ENCODE assay signal across 26 cellular contexts in genomic region chr19:49419173-49419572, GRCh38. TPM values are rescaled to one million over a fixed set of nuclear protein-coding genes. Genes with fewer than 3 reads are reported as not detected.
DNase-seq lines count a peak whose midpoint lies in the region; ATAC-seq, FAIRE-seq and TF ChIP-seq lines count a peak whose summit lies in the region.
"Had no signal": no experiment of that assay in that cellular context is flagged by ENCODE, and none has a peak within 500 bp of the region (broad histone marks: within the 10 kb centered on the region; RNA-seq: fewer than 3 reads in every experiment).

No MANE protein-coding gene starts in this region.

- no peak for DNase-seq in A549 (ENCODE audit: low read depth in 1 of 2, low spot score in 1 of 2)
- DNase-seq in choroid plexus epithelial cell (ENCODE audit: low read depth): peak; percentile 16
- DNase-seq in stimulated activated naive B cell treated with anti-CD40 and anti-IgM and Interleukin-4, amounts not matched to agents 10 μg/mL and 1 μg/mL and 100 μg/mL, for 72 hours: no peak
- no peak for DNase-seq in stimulated activated CD4-positive, alpha-beta T cell treated with anti-CD3 and anti-CD28 coated beads, Interleukin-4, amount 100 ng/mL, for 1 hour
- no peak for DNase-seq in KG1 (lab: John Stamatoyannopoulos, UW)
- DNase-seq in GM12891 (ENCODE audit: insufficient read length, low spot score): no peak
- DNase-seq: ACHN; BE2C; C1 segment of cervical spinal cord; CD4-positive, CD25-positive, alpha-beta regulatory T cell; CD8-positive, alpha-beta memory T cell; COR-L47; DMS 273 treated with DMSO at 0.1 percent for 48 hours; DMS153; DMS53; DMS79; DND-41; EL; GDM1 had no signal

- peaks cover 47 to 57% (median 53%) of the 10 kb centered on the region in 11 experiments for H3K27me3 ChIP-seq in BLaER1 treated with 17β-estradiol and CSF1 and Interleukin-3, amounts not matched to agents 10 nM and 100 nM

- peaks cover 63 to 76% of the 10 kb centered on the region in 2 donors for H3K27me3 Mint-ChIP-seq in stimulated activated naive B cell treated with anti-CD40 and anti-IgM and Interleukin-4, amounts not matched to agents 10 μg/mL and 1 μg/mL and 100 μg/mL, for 72 hours

- no peaks in the 10 kb centered on the region for H3K36me3 ChIP-seq in BLaER1 treated with 17β-estradiol and CSF1 and Interleukin-3, amounts not matched to agents 10 nM and 100 nM
- H3K36me3 ChIP-seq: BE2C had no signal

- ATAC-seq in A549: no peak
- no peak for ATAC-seq in stimulated activated naive B cell treated with anti-CD40 and anti-IgM and Interleukin-4, amounts not matched to agents 10 μg/mL and 1 μg/mL and 100 μg/mL, for 72 hours (replicated peaks)
- ATAC-seq: GM12878 had no signal

- no peaks in the 10 kb centered on the region for H3K36me3 Mint-ChIP-seq in stimulated activated naive B cell treated with anti-CD40 and anti-IgM and Interleukin-4, amounts not matched to agents 10 μg/mL and 1 μg/mL and 100 μg/mL, for 72 hours
- H3K36me3 Mint-ChIP-seq: CD4-positive, alpha-beta memory T cell; CD8-positive, alpha-beta memory T cell had no signal

- H3K27ac Mint-ChIP-seq in stimulated activated naive B cell treated with anti-CD40 and anti-IgM and Interleukin-4, amounts not matched to agents 10 μg/mL and 1 μg/mL and 100 μg/mL, for 72 hours: peak overlapping the region; percentile 61
- H3K27ac Mint-ChIP-seq: CD14-positive monocyte; CD4-positive, alpha-beta memory T cell; CD4-positive, CD25-positive, alpha-beta regulatory T cell had no signal

- no peaks in the 10 kb centered on the region for H3K9me3 ChIP-seq in A549
- peaks cover 0 to 9% (median 4%) of the 10 kb centered on the region in 11 experiments; a peak in 11 of 22 replicates for H3K9me3 ChIP-seq in BLaER1 treated with 17β-estradiol and CSF1 and Interleukin-3, amounts not matched to agents 10 nM and 100 nM (replicated peaks in 1 of 11)
- H3K9me3 ChIP-seq: BE2C had no signal

- no peaks in the 10 kb centered on the region for H3K9me3 Mint-ChIP-seq in stimulated activated naive B cell treated with anti-CD40 and anti-IgM and Interleukin-4, amounts not matched to agents 10 μg/mL and 1 μg/mL and 100 μg/mL, for 72 hours
- H3K9me3 Mint-ChIP-seq: CD8-positive, alpha-beta memory T cell had no signal

- H3K4me2 ChIP-seq in A549: no peak overlapping the region
- peak overlapping the region in 9 of 11 experiments; percentile 85 to 99 (median 94); a peak in 17 of 22 replicates for H3K4me2 ChIP-seq in BLaER1 treated with 17β-estradiol and CSF1 and Interleukin-3, amounts not matched to agents 10 nM and 100 nM

- H3K4me1 ChIP-seq in A549: peaks cover 14% of the 10 kb centered on the region; the same call in 2 of the 3 replicates
- peaks cover 70 to 88% (median 81%) of the 10 kb centered on the region in 10 experiments for H3K4me1 ChIP-seq in BLaER1 treated with 17β-estradiol and CSF1 and Interleukin-3, amounts not matched to agents 10 nM and 100 nM

- peak; percentile 92 for FAIRE-seq in A549 (lab: Jason Lieb, UNC)
- no peak for FAIRE-seq in GM12891 (lab: Jason Lieb, UNC)
- FAIRE-seq: GM12878, GM19239 had no signal

- no peak overlapping the region for H3K4me3 Mint-ChIP-seq in stimulated activated naive B cell treated with anti-CD40 and anti-IgM and Interleukin-4, amounts not matched to agents 10 μg/mL and 1 μg/mL and 100 μg/mL, for 72 hours

- TF ChIP-seq RAD21 in A549 (conservative IDR thresholded peaks at IDR 0.05 in 1 of 2, IDR thresholded peaks at IDR 0.05 in 1 of 2): no peak

- H3K9ac ChIP-seq in BLaER1 treated with 17β-estradiol and CSF1 and Interleukin-3, amounts not matched to agents 10 nM and 100 nM: no peak overlapping the region

- POLR2A ChIA-PET in A549 (lab: Yijun Ruan, JAX): no interaction called here

- H4K20me1 ChIP-seq in BLaER1 treated with 17β-estradiol and CSF1 and Interleukin-3, amounts not matched to agents 10 nM and 100 nM: peaks cover 0 to 14% (median 6%) of the 10 kb centered on the region in 11 experiments; a peak in 10 of 22 replicates

- no peak for TF ChIP-seq CTCF in A549 (IDR thresholded peaks at IDR 0.05)
- no peak for TF ChIP-seq CTCF in choroid plexus epithelial cell (conservative IDR thresholded peaks at IDR 0.05; ENCODE audit: low read depth, low read length)

- TF ChIP-seq EP300 in A549 (IDR thresholded peaks at IDR 0.05): no peak

- WGBS in A549 (ENCODE audit: missing lambda C conversion rate): 29% methylated on average over 2 of the region's 2 CpGs

- TF ChIP-seq POLR2A in A549 (IDR thresholded peaks at IDR 0.05; ENCODE audit: low read length) (no peak), GM12891 (IDR thresholded peaks at IDR 0.05; ENCODE audit: low read depth, low read length) (no peak)

- H3K4me3 ChIP-seq in A549: no peak overlapping the region
- H3K4me3 ChIP-seq in BLaER1 treated with 17β-estradiol and CSF1 and Interleukin-3, amounts not matched to agents 10 nM and 100 nM: no peak overlapping the region
- H3K4me3 ChIP-seq in choroid plexus epithelial cell (ENCODE audit: low read depth, low read length): no peak overlapping the region
- H3K4me3 ChIP-seq: GM12878 had no signal

- peaks cover 33 to 60% of the 10 kb centered on the region in 2 donors for H3K4me1 Mint-ChIP-seq in stimulated activated naive B cell treated with anti-CD40 and anti-IgM and Interleukin-4, amounts not matched to agents 10 μg/mL and 1 μg/mL and 100 μg/mL, for 72 hours

- H3K27ac ChIP-seq in A549: no peak overlapping the region
- no peak overlapping the region for H3K27ac ChIP-seq in BLaER1 treated with 17β-estradiol and CSF1 and Interleukin-3, amounts not matched to agents 10 nM and 100 nM
- H3K27ac ChIP-seq: 22Rv1 had no signal

- CTCF ChIA-PET in A549 (lab: Yijun Ruan, JAX): interaction anchor here (0.6 to 13.8 kb wide), 13 partner anchors 10 to 153 kb away, joined by 3 to 141 read pairs (median 7); partner anchors contain the start of gene SLC17A7

TF ChIP-seq in A549, 52 proteins besides CTCF, POLR2A, EP300 and RAD21:
- TF ChIP-seq KDM5A (IDR thresholded peaks at IDR 0.05) (no peak), ZC3H11A (IDR thresholded peaks at IDR 0.05) (no peak), SMC3 (IDR thresholded peaks at IDR 0.05) (no peak), NPAS2 (CRISPR knock-in tag; IDR thresholded peaks at IDR 0.05; ENCODE audit: borderline replicate concordance) (no peak), SREBF2 (IDR thresholded peaks at IDR 0.05) (no peak), RCOR1 (IDR thresholded peaks at IDR 0.05; ENCODE audit: low read depth, low read length) (no peak)
TF ChIP-seq in A549: peak in this region for 0.

TF ChIP-seq in GM12891, 5 proteins besides CTCF, POLR2A, EP300 and RAD21:
- no peak for TF ChIP-seq POLR2AphosphoS5 (IDR thresholded peaks at IDR 0.05; ENCODE audit: low read depth, low read length)
- no peak for TF ChIP-seq POU2F2 (IDR thresholded peaks at IDR 0.05; ENCODE audit: low read depth, low read length)
- TF ChIP-seq SPI1 (IDR thresholded peaks at IDR 0.05; ENCODE audit: low read depth, low read length): no peak
- no peak for TF ChIP-seq TAF1 (IDR thresholded peaks at IDR 0.05; ENCODE audit: low read depth, low read length)
- TF ChIP-seq PAX5 (IDR thresholded peaks at IDR 0.05; ENCODE audit: insufficient read depth, low read length, severe bottlenecking): no peak
TF ChIP-seq in GM12891: peak in this region for 0.

RNA-seq across cellular contexts. Expression of gene PTH2, which starts 4.1 kb away (rescaled TPM):
- polyA plus RNA-seq in A549 (2011; rRNA removed): not detected in 2 replicates
- not detected in 2 replicates for polyA plus RNA-seq in A549 (2012; cell fraction: cytosol; rRNA removed)
- polyA plus RNA-seq in A549 (2012; cell fraction: nucleus; rRNA removed): not detected in 2 replicates
- polyA plus RNA-seq in A549 (2017; fragmentation: RNase III; extraction: RNeasy Plus Mini Kit Qiagen cat#74134 plus additional on column Dnase treatment): not detected in 3 replicates
- not detected in 2 replicates for polyA minus RNA-seq in A549 (2011; rRNA and poly(A)+ RNA removed)
- polyA plus RNA-seq in GM12891 (2012; ENCODE audit: low read depth, missing spikeins): not detected
- polyA plus RNA-seq: AG04450; CD14-positive monocyte; CD4-positive, alpha-beta memory T cell; CD4-positive, CD25-positive, alpha-beta regulatory T cell; CD8-positive, alpha-beta memory T cell; GM12878 had no signal

RNA-seq across cellular contexts. Expression of gene GFY, which starts 6.0 kb away (rescaled TPM):
- polyA plus RNA-seq in A549 (2011; rRNA removed) (0.06 TPM in 1 of 2 replicates, not detected in the other), A549 (2017; fragmentation: RNase III; extraction: RNeasy Plus Mini Kit Qiagen cat#74134 plus additional on column Dnase treatment) (0.16 to 0.18 TPM in 2 of 3 replicates, not detected in the other)
- 0.09 and 0.10 TPM in 2 replicates for polyA plus RNA-seq in A549 (2012; cell fraction: cytosol; rRNA removed)
- polyA plus RNA-seq in A549 (2012; cell fraction: nucleus; rRNA removed): 0.14 TPM in 1 of 2 replicates, not detected in the other
- not detected in 2 replicates for polyA minus RNA-seq in A549 (2011; rRNA and poly(A)+ RNA removed)
- polyA plus RNA-seq in GM12891 (2012; ENCODE audit: low read depth, missing spikeins): not detected
- polyA plus RNA-seq: AG04450; CD14-positive monocyte; CD4-positive, alpha-beta memory T cell; CD4-positive, CD25-positive, alpha-beta regulatory T cell; CD8-positive, alpha-beta memory T cell had no signal

RNA-seq across cellular contexts. Expression of gene SLC17A7, which starts 22.2 kb away (rescaled TPM):
- polyA plus RNA-seq in A549 (2011; rRNA removed) (0.48 and 0.50 TPM in 2 replicates), A549 (2017; fragmentation: RNase III; extraction: RNeasy Plus Mini Kit Qiagen cat#74134 plus additional on column Dnase treatment) (0.35 to 0.44 TPM (median 0.39 TPM) in 3 replicates)
- 0.38 and 0.45 TPM in 2 replicates for polyA plus RNA-seq in A549 (2012; cell fraction: cytosol; rRNA removed)
- 0.45 and 0.54 TPM in 2 replicates for polyA plus RNA-seq in A549 (2012; cell fraction: nucleus; rRNA removed)
- 0.41 and 0.83 TPM in 2 replicates for polyA minus RNA-seq in A549 (2011; rRNA and poly(A)+ RNA removed)
- 0.09 TPM for polyA plus RNA-seq in GM12891 (2012; ENCODE audit: low read depth, missing spikeins)
- polyA plus RNA-seq: CD4-positive, alpha-beta memory T cell; CD4-positive, CD25-positive, alpha-beta regulatory T cell; CD8-positive, alpha-beta memory T cell had no signal

RNA-seq across cellular contexts. Expression of gene KASH5, which starts 31.1 kb away (rescaled TPM):
- polyA plus RNA-seq in A549 (2011; rRNA removed) (0.08 TPM in 2 replicates), A549 (2017; fragmentation: RNase III; extraction: RNeasy Plus Mini Kit Qiagen cat#74134 plus additional on column Dnase treatment) (0.17 TPM in 1 of 3 replicates, not detected in the others)
- 0.03 and 0.09 TPM in 2 replicates for polyA plus RNA-seq in A549 (2012; cell fraction: cytosol; rRNA removed)
- 0.05 and 0.06 TPM in 2 replicates for polyA plus RNA-seq in A549 (2012; cell fraction: nucleus; rRNA removed)
- not detected in 2 replicates for polyA minus RNA-seq in A549 (2011; rRNA and poly(A)+ RNA removed)
- polyA plus RNA-seq in GM12891 (2012; ENCODE audit: low read depth, missing spikeins): 0.18 TPM
- polyA plus RNA-seq: AG04450; CD14-positive monocyte; CD4-positive, alpha-beta memory T cell; CD4-positive, CD25-positive, alpha-beta regulatory T cell; CD8-positive, alpha-beta memory T cell had no signal

RNA-seq across cellular contexts. Expression of gene PIH1D1, which starts 32.4 kb away (rescaled TPM):
- polyA plus RNA-seq in A549 (2011; rRNA removed) (74.1 and 89.7 TPM in 2 replicates), A549 (2017; fragmentation: RNase III; extraction: RNeasy Plus Mini Kit Qiagen cat#74134 plus additional on column Dnase treatment) (96.8 to 114 TPM (median 113 TPM) in 3 replicates)
- 92.0 and 116 TPM in 2 replicates for polyA plus RNA-seq in A549 (2012; cell fraction: cytosol; rRNA removed)
- 177 and 228 TPM in 2 replicates for polyA plus RNA-seq in A549 (2012; cell fraction: nucleus; rRNA removed)
- 58.1 and 66.8 TPM in 2 replicates for polyA minus RNA-seq in A549 (2011; rRNA and poly(A)+ RNA removed)
- 116 TPM for polyA plus RNA-seq in GM12891 (2012; ENCODE audit: low read depth, missing spikeins)
